In genomic region chr6:32108094-32108627, GRCh38 we compare ENCODE assay signal across 10 cellular contexts. TPM values are rescaled to one million over a fixed set of nuclear protein-coding genes. Genes with fewer than 3 reads are reported as not detected.
DNase-seq lines count a peak whose midpoint lies in the region; ATAC-seq, FAIRE-seq and TF ChIP-seq lines count a peak whose summit lies in the region.
"Had no signal": no experiment of that assay in that cellular context is flagged by ENCODE, and none has a peak within 500 bp of the region (broad histone marks: within the 10 kb centered on the region; RNA-seq: fewer than 3 reads in every experiment).

No MANE protein-coding gene starts in this region.

- peaks cover 2 to 28% (median 17%) of the 10 kb centered on the region in 5 donors for H3K27me3 ChIP-seq in subcutaneous abdominal adipose tissue (ENCODE audit: control insufficient read depth in 5 of 5, insufficient read depth in 4 of 5, low read length in 5 of 5)

- H3K27me3 Mint-ChIP-seq in central memory CD8-positive, alpha-beta T cell = peaks cover 61% of the 10 kb centered on the region
- no peaks in the 10 kb centered on the region for H3K27me3 Mint-ChIP-seq in activated naive CD4-positive, alpha-beta T cell treated with anti-CD3 and anti-CD28 coated beads for 36 hours (ENCODE audit: low read depth)

- peak overlapping the region; percentile 15 for H3K27ac Mint-ChIP-seq in central memory CD8-positive, alpha-beta T cell (ENCODE audit: low read depth)
- H3K27ac Mint-ChIP-seq in activated naive CD4-positive, alpha-beta T cell treated with anti-CD3 and anti-CD28 coated beads for 36 hours = no peak overlapping the region
- H3K27ac Mint-ChIP-seq: activated T-helper 1 cell treated with anti-CD3 and anti-CD28 coated beads, Interleukin-12 subunit alpha, Interleukin-12 subunit beta, Interleukin-2, Interleukin-4 antibody, amounts not matched to agents 30 ng/mL and 10 ng/mL and 1 ng/mL, durations not matched to agents 14 hours and 24 hours and 36 hours had no signal

- H3K4me3 Mint-ChIP-seq in central memory CD8-positive, alpha-beta T cell = peak overlapping the region; percentile 16
- H3K4me3 Mint-ChIP-seq in activated naive CD4-positive, alpha-beta T cell treated with anti-CD3 and anti-CD28 coated beads for 36 hours = no peak overlapping the region
- H3K4me3 Mint-ChIP-seq: activated T-helper 1 cell treated with anti-CD3 and anti-CD28 coated beads, Interleukin-12 subunit alpha, Interleukin-12 subunit beta, Interleukin-2, Interleukin-4 antibody, amounts not matched to agents 30 ng/mL and 10 ng/mL and 1 ng/mL, durations not matched to agents 14 hours and 24 hours and 36 hours had no signal

- H3K36me3 Mint-ChIP-seq in central memory CD8-positive, alpha-beta T cell (ENCODE audit: insufficient read depth) = peaks cover 1% of the 10 kb centered on the region
- H3K36me3 Mint-ChIP-seq in activated naive CD4-positive, alpha-beta T cell treated with anti-CD3 and anti-CD28 coated beads for 36 hours (ENCODE audit: low read depth) = no peaks in the 10 kb centered on the region

- no peaks in the 10 kb centered on the region for H3K9me3 Mint-ChIP-seq in central memory CD8-positive, alpha-beta T cell
- no peaks in the 10 kb centered on the region for H3K9me3 Mint-ChIP-seq in activated naive CD4-positive, alpha-beta T cell treated with anti-CD3 and anti-CD28 coated beads for 36 hours
- H3K9me3 Mint-ChIP-seq: activated T-helper 1 cell treated with anti-CD3 and anti-CD28 coated beads, Interleukin-12 subunit alpha, Interleukin-12 subunit beta, Interleukin-2, Interleukin-4 antibody, amounts not matched to agents 30 ng/mL and 10 ng/mL and 1 ng/mL, durations not matched to agents 14 hours and 24 hours and 36 hours had no signal

- CTCF ChIA-PET in activated naive CD4-positive, alpha-beta T cell treated with anti-CD3 and anti-CD28 coated beads for 36 hours (lab: Charles Lee) = no interaction called here

- intact Hi-C loops in activated naive CD4-positive, alpha-beta T cell treated with anti-CD3 and anti-CD28 coated beads for 36 hours (cut with micrococcal nuclease) = no loop called here

- TF ChIP-seq RAD21 in Ishikawa (IDR thresholded peaks at IDR 0.05; ENCODE audit: low read depth) = no peak

- peak overlapping the region; percentile 71 for H3K27ac ChIP-seq in subcutaneous abdominal adipose tissue (ENCODE audit: low read depth, low read length)

- no peak for TF ChIP-seq EP300 in Ishikawa (IDR thresholded peaks at IDR 0.05; ENCODE audit: borderline replicate concordance)

- FAIRE-seq in RCC 7860 (lab: Jason Lieb, UNC) = no peak

- ATAC-seq in central memory CD8-positive, alpha-beta T cell (replicated peaks; ENCODE audit: extremely low read depth, poor library complexity, severe bottlenecking) = no peak
- ATAC-seq in left lobe of liver = peak; percentile 12

- no peak for DNase-seq in central memory CD8-positive, alpha-beta T cell (ENCODE audit: low spot score in 2 of 2)
- DNase-seq in left lobe of liver (ENCODE audit: low spot score) = no peak
- DNase-seq in kidney tubule cell (ENCODE audit: low spot score) = no peak
- no peak for DNase-seq in RCC 7860 (ENCODE audit: low spot score)
- no peak for DNase-seq in foreskin melanocyte
- no peak for DNase-seq in activated naive CD4-positive, alpha-beta T cell treated with anti-CD3 and anti-CD28 coated beads for 36 hours
- DNase-seq: NCI-H748 treated with DMSO at 0.1 percent for 48 hours had no signal

- H3K4me1 ChIP-seq in subcutaneous abdominal adipose tissue (ENCODE audit: control insufficient read depth in 5 of 5, insufficient read depth in 5 of 5, low read length in 5 of 5) = peaks cover 8 to 62% (median 58%) of the 10 kb centered on the region in 5 donors

- peaks cover 0 to 5% (median 0%) of the 10 kb centered on the region in 5 donors for H3K36me3 ChIP-seq in subcutaneous abdominal adipose tissue (ENCODE audit: control insufficient read depth in 5 of 5, insufficient read depth in 5 of 5, low read length in 5 of 5)

- no peaks in the 10 kb centered on the region for H3K9me3 ChIP-seq in subcutaneous abdominal adipose tissue (ENCODE audit: control insufficient read depth in 5 of 5, low read length in 5 of 5)

- peak overlapping the region; percentile 44 to 88 (median 80) for H3K4me3 ChIP-seq in subcutaneous abdominal adipose tissue (ENCODE audit: low read depth in 1 of 5, low read length in 5 of 5)

- H3K9ac ChIP-seq in subcutaneous abdominal adipose tissue (ENCODE audit: low read length in 5 of 5) = peak overlapping the region in 4 of 5 donors; percentile 12 to 64 (median 30)

- H3K4me1 Mint-ChIP-seq in central memory CD8-positive, alpha-beta T cell = peaks cover 29% of the 10 kb centered on the region
- peaks cover 25% of the 10 kb centered on the region for H3K4me1 Mint-ChIP-seq in activated naive CD4-positive, alpha-beta T cell treated with anti-CD3 and anti-CD28 coated beads for 36 hours (ENCODE audit: low read depth)

TF ChIP-seq in Ishikawa, 13 proteins besides CTCF, POLR2A, EP300 and RAD21:
- TF ChIP-seq FOXM1 (IDR thresholded peaks at IDR 0.05; ENCODE audit: borderline replicate concordance, low read depth) = no peak
- TF ChIP-seq ZBTB7A (IDR thresholded peaks at IDR 0.05; ENCODE audit: low read depth) = no peak
- TF ChIP-seq USF1 (IDR thresholded peaks at IDR 0.05) = peak; percentile 54; the same call in 1 of the 2 replicates
- TF ChIP-seq REST (IDR thresholded peaks at IDR 0.05; ENCODE audit: low read depth) = no peak
- TF ChIP-seq CREB1 (IDR thresholded peaks at IDR 0.05; ENCODE audit: low read depth) = no peak
- TF ChIP-seq MAX (IDR thresholded peaks at IDR 0.05) = no peak
- no peak for TF ChIP-seq YY1 (IDR thresholded peaks at IDR 0.05; ENCODE audit: low read depth)
- TF ChIP-seq TCF12 (IDR thresholded peaks at IDR 0.05; ENCODE audit: low read depth) = no peak
- no peak for TF ChIP-seq TAF1 (IDR thresholded peaks at IDR 0.05; ENCODE audit: low read depth)

RNA-seq across cellular contexts. Expression of gene TNXB, which starts 1.0 kb away (rescaled TPM):
- total RNA-seq in left lobe of liver = 13.7 TPM
- 1 to 10 TPM; 2.9 to 4.8 TPM for total RNA-seq in activated naive CD4-positive, alpha-beta T cell treated with anti-CD3 and anti-CD28 coated beads for 36 hours

RNA-seq across cellular contexts. Expression of gene ATF6B, which starts 19.9 kb away (rescaled TPM):
- total RNA-seq in left lobe of liver = 31.7 TPM
- total RNA-seq in activated naive CD4-positive, alpha-beta T cell treated with anti-CD3 and anti-CD28 coated beads for 36 hours = 10 to 100 TPM; 68.2 to 69.4 TPM

RNA-seq across cellular contexts. Expression of gene FKBPL, which starts 21.9 kb away (rescaled TPM):
- total RNA-seq in left lobe of liver = 2.2 TPM
- total RNA-seq in activated naive CD4-positive, alpha-beta T cell treated with anti-CD3 and anti-CD28 coated beads for 36 hours = 1 to 10 TPM; 6.0 to 6.2 TPM

RNA-seq across cellular contexts. Expression of gene PRRT1, which starts 43.6 kb away (rescaled TPM):
- total RNA-seq in left lobe of liver = 0.38 TPM
- total RNA-seq in activated naive CD4-positive, alpha-beta T cell treated with anti-CD3 and anti-CD28 coated beads for 36 hours = 1 to 10 TPM; 1.1 TPM

RNA-seq across cellular contexts. Expression of gene PPT2, which starts 45.8 kb away (rescaled TPM):
- 15.6 TPM for total RNA-seq in left lobe of liver
- 10 to 100 TPM; 13.2 to 14.8 TPM for total RNA-seq in activated naive CD4-positive, alpha-beta T cell treated with anti-CD3 and anti-CD28 coated beads for 36 hours
